In genomic region chr2:23330214-23330613, GRCh38 we compare ENCODE assay signal across 12 cellular contexts. TPM values are rescaled to one million over a fixed set of nuclear protein-coding genes. Genes with fewer than 3 reads are reported as not detected.
DNase-seq lines count a peak whose midpoint lies in the region; ATAC-seq and TF ChIP-seq lines count a peak whose summit lies in the region.
"Had no signal": no experiment of that assay in that cellular context is flagged by ENCODE, and none has a peak within 500 bp of the region (broad histone marks: within the 10 kb centered on the region; RNA-seq: fewer than 3 reads in every experiment).

No MANE protein-coding gene starts in this region.

- peak; percentile 29 for DNase-seq in GM10248 (ENCODE audit: extremely low spot score)
- peak; percentile 16 for DNase-seq in HuH-7.5 (ENCODE audit: low spot score)
- DNase-seq in astrocyte of the hippocampus (ENCODE audit: low read depth, low spot score) = peak; percentile 31
- peak in 1 of 3 donors; percentile 12 for DNase-seq in mucosa of descending colon
- DNase-seq in T-helper 1 cell = no peak
- DNase-seq in activated effector memory CD4-positive, alpha-beta T cell treated with anti-CD3 and anti-CD28 coated beads, Interleukin-2, amount 50 U/mL, for 16 hours = no peak
- DNase-seq in medulla oblongata (ENCODE audit: extremely low spot score) = no peak
- DNase-seq in stimulated activated naive CD4-positive, alpha-beta T cell (lab: John Stamatoyannopoulos, UW) = no peak
- DNase-seq: lower lobe of right lung; NK-92 treated with Interleukin-12 subunit alpha and Interleukin-12 subunit beta, amount 100 ng/mL, for 24 hours; stimulated activated CD4-positive, alpha-beta T cell treated with anti-CD3 and anti-CD28 coated beads, Interleukin-12 subunit alpha, Interleukin-12 subunit beta, amount 100 ng/mL, for 4 hours; substantia nigra had no signal

- peak; percentile 12 for TF ChIP-seq CTCF in GM10248 (IDR thresholded peaks at IDR 0.05; ENCODE audit: control extremely low read depth, extremely low read depth, low read depth, missing control alignments)
- TF ChIP-seq CTCF in mucosa of descending colon (IDR thresholded peaks at IDR 0.05) = no peak

- no peaks in the 10 kb centered on the region for H3K9me3 ChIP-seq in mucosa of descending colon
- H3K9me3 ChIP-seq: lower lobe of right lung had no signal

- intact Hi-C loops in mucosa of descending colon (cut with DNase I, micrococcal nuclease) = no loop called here

- CTCF ChIA-PET in GM10248 (lab: Yijun Ruan, JAX) = interaction anchor here (1.0 to 2.1 kb wide), 2 partner anchors 21 to 131 kb away, joined by 4 to 8 read pairs; no protein-coding TSS in a partner anchor

- H3K36me3 ChIP-seq in mucosa of descending colon (ENCODE audit: low read depth) = no peaks in the 10 kb centered on the region
- H3K36me3 ChIP-seq: lower lobe of right lung had no signal

- peak; percentile 26 for ATAC-seq in mucosa of descending colon
- ATAC-seq: lower lobe of right lung had no signal

- POLR2A ChIA-PET in GM10248 (lab: Yijun Ruan, JAX) = no interaction called here

- no peak overlapping the region for H3K4me3 ChIP-seq in mucosa of descending colon
- H3K4me3 ChIP-seq: lower lobe of right lung had no signal

- H3K4me1 ChIP-seq in mucosa of descending colon (ENCODE audit: low read depth) = no peaks in the 10 kb centered on the region
- H3K4me1 ChIP-seq: lower lobe of right lung had no signal

RNA-seq across cellular contexts. Expression of gene KLHL29, which starts 54.8 kb away (rescaled TPM):
- 10 to 100 TPM in 1 of 3 donors, 1 to 10 TPM in 2; 2.6 to 13.0 (median 5.5) TPM for total RNA-seq in mucosa of descending colon

Comparison
In these comparisons a context has a peak if more than half of its experiments do, and no peak if none do; other contexts are left out.
1. DNase-seq: peak in GM10248 (single experiment), HuH-7.5 (single experiment) and astrocyte of the hippocampus (single experiment); none in T-helper 1 cell (0 of 5), activated effector memory CD4-positive, alpha-beta T cell treated with anti-CD3 and anti-CD28 coated beads, Interleukin-2, amount 50 U/mL, for 16 hours (single experiment), medulla oblongata (single experiment) and stimulated activated naive CD4-positive, alpha-beta T cell (0 of 6).